ENCODE assay signal across 8 cellular contexts in genomic region chr14:106308839-106309389, GRCh38.
DNase-seq lines count a peak whose midpoint lies in the region; ATAC-seq and TF ChIP-seq lines count a peak whose summit lies in the region.

No MANE protein-coding gene starts in this region.

- peaks cover 3% of the 10 kb centered on the region for H3K9me3 Mint-ChIP-seq in activated CD4-positive, alpha-beta memory T cell treated with anti-CD3 and anti-CD28 coated beads for 36 hours

- TF ChIP-seq CTCF in GM10248 (IDR thresholded peaks at IDR 0.05; ENCODE audit: control extremely low read depth, extremely low read depth, low read depth, missing control alignments) = peak; percentile 84

- H3K36me3 Mint-ChIP-seq in activated CD4-positive, alpha-beta memory T cell treated with anti-CD3 and anti-CD28 coated beads for 36 hours = no peaks in the 10 kb centered on the region

- H3K4me1 Mint-ChIP-seq in activated CD4-positive, alpha-beta memory T cell treated with anti-CD3 and anti-CD28 coated beads for 36 hours (ENCODE audit: low read depth) = no peaks in the 10 kb centered on the region

- no peak overlapping the region for H3K4me3 Mint-ChIP-seq in activated CD4-positive, alpha-beta memory T cell treated with anti-CD3 and anti-CD28 coated beads for 36 hours

- CTCF ChIA-PET in GM10248 (lab: Yijun Ruan, JAX) = interaction anchor here (0.6 to 3.9 kb wide), 37 partner anchors 9 to 290 kb away, joined by 3 to 68 read pairs (median 4); no protein-coding TSS in a partner anchor
- CTCF ChIA-PET in activated CD4-positive, alpha-beta memory T cell treated with anti-CD3 and anti-CD28 coated beads for 36 hours (lab: Charles Lee) = interaction anchor here (0.5 to 5.3 kb wide), 47 partner anchors 8 to 433 kb away, joined by 3 to 79 read pairs (median 5); no protein-coding TSS in a partner anchor

- ATAC-seq in GM21529 (IDR thresholded peaks at IDR 0.05; ENCODE audit: unreplicated experiment) (peak; percentile 91), esophagus mucosa (peak; percentile 48)

- DNase-seq in GM10248 (ENCODE audit: extremely low spot score) (peak; percentile 70), LHCN-M2 (ENCODE audit: low read depth) (peak; percentile 5), NCI-H345 treated with DMSO at 0.1 percent for 48 hours (lab: John Stamatoyannopoulos, UW; ENCODE audit: unreplicated experiment) (no peak), NCI-H345 (lab: John Stamatoyannopoulos, UW) (no peak)
- peak; percentile 97 for DNase-seq in activated CD4-positive, alpha-beta memory T cell treated with anti-CD3 and anti-CD28 coated beads for 36 hours
- peak; percentile 98 for DNase-seq in stimulated activated CD4-positive, alpha-beta T cell treated with anti-CD3 and anti-CD28 coated beads, Interleukin-1b, Interleukin-23, amount 100 ng/mL, for 48 hours

- H3K27ac Mint-ChIP-seq in activated CD4-positive, alpha-beta memory T cell treated with anti-CD3 and anti-CD28 coated beads for 36 hours = no peak overlapping the region

- POLR2A ChIA-PET in GM10248 (lab: Yijun Ruan, JAX) = no interaction called here
- POLR2A ChIA-PET in activated CD4-positive, alpha-beta memory T cell treated with anti-CD3 and anti-CD28 coated beads for 36 hours (lab: Charles Lee) = interaction anchor here (0.5 kb wide), 1 partner anchor 477 kb away, joined by 3 read pairs; no protein-coding TSS in a partner anchor

- intact Hi-C loops in activated CD4-positive, alpha-beta memory T cell treated with anti-CD3 and anti-CD28 coated beads for 36 hours (cut with micrococcal nuclease) = loop anchor here (1.0 to 2.0 kb wide), 3 partner anchors 23 to 108 kb away; no protein-coding TSS in a partner anchor

- H3K27me3 Mint-ChIP-seq in activated CD4-positive, alpha-beta memory T cell treated with anti-CD3 and anti-CD28 coated beads for 36 hours = peaks cover 10% of the 10 kb centered on the region

Comparison
In these comparisons a context has a peak if more than half of its experiments do, and no peak if none do; other contexts are left out.
1. DNase-seq: peak in GM10248 (single experiment), LHCN-M2 (single experiment), activated CD4-positive, alpha-beta memory T cell treated with anti-CD3 and anti-CD28 coated beads for 36 hours (single experiment) and stimulated activated CD4-positive, alpha-beta T cell treated with anti-CD3 and anti-CD28 coated beads, Interleukin-1b, Interleukin-23, amount 100 ng/mL, for 48 hours (single experiment); none in NCI-H345 treated with DMSO at 0.1 percent for 48 hours (single experiment) and NCI-H345 (single experiment).